ENCODE assay signal across 2 cellular contexts in genomic region chr16:597655-598054, GRCh38.
A peak's percentile ranks its signal among the peaks of the same experiment; 100 is the strongest.
TF ChIP-seq lines count a peak whose summit lies in the region.

No MANE protein-coding gene starts in this region.

TF ChIP-seq in HEK293, 187 proteins besides CTCF, POLR2A, EP300 and RAD21:
- TF ChIP-seq ZNF121 (tag by site-specific recombination; IDR thresholded peaks at IDR 0.05): peak; percentile 35; the same call in 1 of the 2 replicates

TF ChIP-seq in K562, 482 proteins besides CTCF, POLR2A, EP300 and RAD21:
- TF ChIP-seq ZNF121 (CRISPR knock-in tag; conservative IDR thresholded peaks at IDR 0.05): peak; percentile 70
